16 cellular contexts compared by ENCODE assay signal in genomic region chr12:67701121-67701520, GRCh38. TPM values are rescaled to one million over a fixed set of nuclear protein-coding genes. Genes with fewer than 3 reads are reported as not detected.
DNase-seq lines count a peak whose midpoint lies in the region; FAIRE-seq and TF ChIP-seq lines count a peak whose summit lies in the region.
"Had no signal": no experiment of that assay in that cellular context is flagged by ENCODE, and none has a peak within 500 bp of the region (broad histone marks: within the 10 kb centered on the region; RNA-seq: fewer than 3 reads in every experiment).

No MANE protein-coding gene starts in this region.

- peaks cover 3% of the 10 kb centered on the region for H3K27me3 ChIP-seq in bronchial epithelial cell (ENCODE audit: control insufficient read depth, insufficient read depth, low read length)
- H3K27me3 ChIP-seq in mesenchymal stem cell (ENCODE audit: control insufficient read depth in 1 of 2, insufficient read depth in 1 of 2, low read length in 2 of 2) = no peaks in the 10 kb centered on the region

- FAIRE-seq in bronchial epithelial cell (lab: Jason Lieb, UNC) = no peak

- WGBS in mesenchymal stem cell = 8% methylated on average over 1 of the region's 2 CpGs

- CTCF ChIA-PET in GM10248 (lab: Yijun Ruan, JAX) = interaction anchor here (1.2 to 1.5 kb wide), 3 partner anchors 8 to 63 kb away, joined by 3 read pairs; partner anchors contain the start of gene DYRK2

- H3K4ac ChIP-seq in mesenchymal stem cell (ENCODE audit: low read depth in 1 of 2, low read length in 2 of 2) = no peak overlapping the region

- H2AFZ ChIP-seq in mesenchymal stem cell (ENCODE audit: low read depth, low read length) = no peak overlapping the region
- H2AFZ ChIP-seq: PC-9 had no signal

- peaks cover 5% of the 10 kb centered on the region for H3K4me1 ChIP-seq in mesenchymal stem cell (ENCODE audit: control insufficient read depth, insufficient read depth, low read depth, low read length)
- H3K4me1 ChIP-seq: Caco-2 had no signal

- H2AK5ac ChIP-seq in mesenchymal stem cell (ENCODE audit: low read length, severe bottlenecking) = no peak overlapping the region

- DNase-seq in EL (peak; percentile 70), M059J (ENCODE audit: low read depth) (peak; percentile 72), bronchial epithelial cell (ENCODE audit: low read depth) (peak; percentile 45), mesenchymal stem cell (peak; percentile 70), GM10248 (ENCODE audit: extremely low spot score) (no peak), KG1 (lab: John Stamatoyannopoulos, UW) (no peak), NCI-H1092 treated with DMSO at 0.1 percent for 48 hours (lab: John Stamatoyannopoulos, UW) (no peak), DMS53 (lab: John Stamatoyannopoulos, UW) (no peak)
- DNase-seq: AML-193, Caco-2, GF-D8, NCI-H1048, NCI-H1694, NCI-H446, PC-9, Right ventricle myocardium superior had no signal

- H3K36me3 ChIP-seq in bronchial epithelial cell (ENCODE audit: control insufficient read depth, insufficient read depth, low read length) (no peaks in the 10 kb centered on the region), mesenchymal stem cell (ENCODE audit: control insufficient read depth in 1 of 2, insufficient read depth in 2 of 2, low read depth in 1 of 2, low read length in 2 of 2) (no peaks in the 10 kb centered on the region)

- H3K79me1 ChIP-seq in mesenchymal stem cell (replicated peaks; ENCODE audit: low read length, poor library complexity, severe bottlenecking) = no peaks in the 10 kb centered on the region

- no peak overlapping the region for H2BK12ac ChIP-seq in mesenchymal stem cell (ENCODE audit: low read length in 2 of 2)

- H3K14ac ChIP-seq in mesenchymal stem cell (ENCODE audit: low read length in 2 of 2) = no peak overlapping the region

- H4K8ac ChIP-seq in mesenchymal stem cell (ENCODE audit: low read length) = no peak overlapping the region

- no peak overlapping the region for H3K27ac ChIP-seq in mesenchymal stem cell (ENCODE audit: low read length, poor library complexity, severe bottlenecking)
- H3K27ac ChIP-seq: PC-9 had no signal

- no peak overlapping the region for H3K9ac ChIP-seq in mesenchymal stem cell (ENCODE audit: low read length)

- no peak overlapping the region for H3K4me2 ChIP-seq in mesenchymal stem cell (ENCODE audit: low read length, poor library complexity, severe bottlenecking)
- H3K4me2 ChIP-seq: PC-9 had no signal

- no peak overlapping the region for H3K23ac ChIP-seq in mesenchymal stem cell (ENCODE audit: low read length in 2 of 2)

- H2BK120ac ChIP-seq in mesenchymal stem cell (ENCODE audit: low read depth, low read length) = no peak overlapping the region

- no peak overlapping the region for H3K4me3 ChIP-seq in bronchial epithelial cell (ENCODE audit: low read depth, low read length)
- H3K4me3 ChIP-seq in mesenchymal stem cell (ENCODE audit: insufficient read depth in 1 of 2, low read depth in 1 of 2, low read length in 2 of 2) = no peak overlapping the region
- H3K4me3 ChIP-seq: PC-9 had no signal

- TF ChIP-seq CTCF in bronchial epithelial cell (IDR thresholded peaks at IDR 0.05; ENCODE audit: insufficient read depth, low read length, severe bottlenecking) (no peak), GM10248 (IDR thresholded peaks at IDR 0.05; ENCODE audit: control extremely low read depth, extremely low read depth, low read depth, missing control alignments) (no peak)

- no peak overlapping the region for H2BK15ac ChIP-seq in mesenchymal stem cell (ENCODE audit: low read depth, poor library complexity, severe bottlenecking)

- no peak overlapping the region for H4K91ac ChIP-seq in mesenchymal stem cell (ENCODE audit: low read length)

- no peaks in the 10 kb centered on the region for H3K9me3 ChIP-seq in mesenchymal stem cell (ENCODE audit: control insufficient read depth, low read length)
- H3K9me3 ChIP-seq: Caco-2 had no signal

- H3K18ac ChIP-seq in mesenchymal stem cell (ENCODE audit: low read depth in 1 of 2, low read length in 2 of 2) = no peak overlapping the region

- no peak overlapping the region for H2BK5ac ChIP-seq in mesenchymal stem cell (ENCODE audit: low read depth, low read length, poor library complexity, severe bottlenecking)

- POLR2A ChIA-PET in GM10248 (lab: Yijun Ruan, JAX) = no interaction called here

RNA-seq across cellular contexts. Expression of gene DYRK2, which starts 52.6 kb away (rescaled TPM):
- total RNA-seq in M059J (2014; rRNA removed; shearing (Covaris generic)) = 8.3 and 18.5 TPM in 2 replicates
- total RNA-seq in bronchial epithelial cell = 17.6 and 23.8 TPM in 2 replicates
- 16.8 TPM for polyA plus RNA-seq in mesenchymal stem cell (2013, experiment 1 of 2)
- polyA plus RNA-seq in mesenchymal stem cell (2013, experiment 2 of 2) = 16.8 TPM

Comparison
In these comparisons a context has a peak if more than half of its experiments do, and no peak if none do; other contexts are left out.
1. DNase-seq: peak in EL (single experiment), M059J (single experiment), bronchial epithelial cell (single experiment) and mesenchymal stem cell (single experiment); none in GM10248 (single experiment), KG1 (single experiment), NCI-H1092 treated with DMSO at 0.1 percent for 48 hours (single experiment) and DMS53 (single experiment).